Comparison of ENCODE assay signal across 24 cellular contexts in the genomic region with DNA sequence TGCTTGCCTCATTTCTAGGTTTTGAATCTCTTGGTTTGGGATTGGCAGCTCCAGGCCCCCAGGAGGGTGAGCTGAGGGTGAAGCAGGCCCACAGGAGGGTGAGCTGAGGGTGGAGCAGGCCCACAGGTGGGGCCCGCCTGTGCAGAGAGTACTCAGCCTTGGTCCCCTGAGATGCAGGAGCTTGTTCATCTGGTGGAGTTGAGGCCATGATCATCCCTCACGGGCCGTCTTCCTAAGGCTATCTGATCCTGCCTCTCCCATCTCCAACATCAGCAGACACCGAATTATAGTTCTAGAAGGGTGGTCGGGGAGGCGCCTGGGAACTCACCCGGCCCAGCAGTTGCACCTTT.
A peak's percentile ranks its signal among the peaks of the same experiment; 100 is the strongest.
DNase-seq lines count a peak whose midpoint lies in the region; ATAC-seq and TF ChIP-seq lines count a peak whose summit lies in the region.
"Had no signal": no experiment of that assay in that cellular context is flagged by ENCODE, and none has a peak within 500 bp of the region (broad histone marks: within the 10 kb centered on the region; RNA-seq: fewer than 3 reads in every experiment).

No MANE protein-coding gene starts in this region.

- H3K27me3 ChIP-seq in BLaER1 (no peaks in the 10 kb centered on the region), RWPE2 (ENCODE audit: insufficient read depth, poor library complexity, severe bottlenecking) (peaks cover 3% of the 10 kb centered on the region), endodermal cell (ENCODE audit: control insufficient read depth, insufficient read depth, low read length, poor library complexity, severe bottlenecking) (no peaks in the 10 kb centered on the region), neutrophil (no peaks in the 10 kb centered on the region), testis (no peaks in the 10 kb centered on the region)
- H3K27me3 ChIP-seq: BE2C, SJSA1 had no signal

- peak overlapping the region; percentile 35 for H3K27ac Mint-ChIP-seq in endodermal cell
- H3K27ac Mint-ChIP-seq: IgD-negative memory B cell had no signal

- peaks cover 7% of the 10 kb centered on the region for H3K9me3 ChIP-seq in BLaER1
- H3K9me3 ChIP-seq in RWPE2 (ENCODE audit: severe bottlenecking), result no peaks in the 10 kb centered on the region
- peaks cover 4% of the 10 kb centered on the region for H3K9me3 ChIP-seq in endodermal cell (ENCODE audit: control insufficient read depth, low read length)
- H3K9me3 ChIP-seq in neutrophil, result no peaks in the 10 kb centered on the region
- no peaks in the 10 kb centered on the region for H3K9me3 ChIP-seq in testis
- H3K9me3 ChIP-seq: BE2C had no signal

- peak overlapping the region; percentile 80 for H3K4me2 ChIP-seq in BLaER1
- H3K4me2 ChIP-seq: KMS-11 had no signal

- no peaks in the 10 kb centered on the region for H3K4me1 Mint-ChIP-seq in endodermal cell
- H3K4me1 Mint-ChIP-seq: CD4-positive, CD25-positive, alpha-beta regulatory T cell; IgD-negative memory B cell had no signal

- no peak for TF ChIP-seq POLR2A in testis (IDR thresholded peaks at IDR 0.05)

- no peaks in the 10 kb centered on the region for H4K20me1 ChIP-seq in BLaER1

- H3K36me3 Mint-ChIP-seq in endodermal cell (ENCODE audit: low read depth), result peaks cover 8% of the 10 kb centered on the region
- H3K36me3 Mint-ChIP-seq: CD4-positive, CD25-positive, alpha-beta regulatory T cell; IgD-negative memory B cell had no signal

- H3K36me3 ChIP-seq in BLaER1 (no peaks in the 10 kb centered on the region), RWPE2 (ENCODE audit: low read depth) (no peaks in the 10 kb centered on the region), endodermal cell (ENCODE audit: control insufficient read depth, insufficient read depth, low read length) (no peaks in the 10 kb centered on the region), neutrophil (no peaks in the 10 kb centered on the region), testis (ENCODE audit: low read depth, missing control alignments) (no peaks in the 10 kb centered on the region)
- H3K36me3 ChIP-seq: BE2C, SJSA1 had no signal

- 86 to 94% methylated on average over 6 to 7 of the region's 7 CpGs for WGBS in endodermal cell (ENCODE audit: insufficient coverage in 1 of 2, insufficient read length in 1 of 2), 2 experiments
- WGBS in testis, 2 donors, result 88 to 94% methylated on average over 6 to 7 of the region's 7 CpGs

- H3K4me1 ChIP-seq in BLaER1 (peaks cover 58% of the 10 kb centered on the region), RWPE2 (ENCODE audit: insufficient read depth, poor library complexity, severe bottlenecking) (no peaks in the 10 kb centered on the region), endodermal cell (ENCODE audit: control insufficient read depth, insufficient read depth, low read length) (no peaks in the 10 kb centered on the region), neutrophil (ENCODE audit: control insufficient read depth in 1 of 2, insufficient read depth in 1 of 2, low read depth in 1 of 2, low read length in 1 of 2) (peaks cover 11 to 17% of the 10 kb centered on the region in 2 experiments), testis (no peaks in the 10 kb centered on the region)
- H3K4me1 ChIP-seq: SJSA1 had no signal

- H3K4me3 ChIP-seq in BLaER1 (no peak overlapping the region), RWPE2 (ENCODE audit: severe bottlenecking) (no peak overlapping the region), endodermal cell (ENCODE audit: low read length) (no peak overlapping the region), neutrophil (ENCODE audit: low read depth in 1 of 2, low read length in 1 of 2) (no peak overlapping the region), testis (no peak overlapping the region)
- H3K4me3 ChIP-seq: GM23248, SJSA1 had no signal

- intact Hi-C loops in testis (cut with DNase I; ENCODE audit: low total_unique reads), result no loop called here

- H3K9ac ChIP-seq in BLaER1 (0 out of 2 replicates have a peak overlapping the region, but pooled peaks have one; percentile 3), endodermal cell (ENCODE audit: extremely low read depth, low read length, poor library complexity, severe bottlenecking) (no peak overlapping the region)
- H3K9ac ChIP-seq: GM23248, KMS-11 had no signal

- DNase-seq in RWPE2 (ENCODE audit: low spot score) (peak; percentile 34), endodermal cell (no peak), amniotic stem cell (lab: John Stamatoyannopoulos, UW) (no peak), testis (no peak)
- DNase-seq: 8988T; ACHN; CD4-positive, CD25-positive, alpha-beta regulatory T cell; DMS153; GM23248; H9; MM.1S; NCI-H2029; NCI-H446; NCI-H524 treated with DMSO at 0.1 percent for 48 hours; NCI-H774; NK-92 treated with Interleukin-12 subunit alpha and Interleukin-12 subunit beta, amount 100 ng/mL, for 24 hours; PC-3 had no signal

- H3K27me3 Mint-ChIP-seq in endodermal cell (ENCODE audit: insufficient read depth), result no peaks in the 10 kb centered on the region
- H3K27me3 Mint-ChIP-seq: CD4-positive, CD25-positive, alpha-beta regulatory T cell had no signal

- ATAC-seq in RWPE2 (ENCODE audit: low read depth) (no peak), GM19328 (IDR thresholded peaks at IDR 0.05; ENCODE audit: unreplicated experiment) (no peak)
- ATAC-seq: PC-3 had no signal

- TF ChIP-seq CTCF in RWPE2 (IDR thresholded peaks at IDR 0.05; ENCODE audit: poor library complexity, severe bottlenecking) (no peak), endodermal cell (conservative IDR thresholded peaks at IDR 0.05) (no peak), neutrophil (IDR thresholded peaks at IDR 0.05) (no peak), testis (IDR thresholded peaks at IDR 0.05) (no peak)

- H3K4me3 Mint-ChIP-seq in endodermal cell, result no peak overlapping the region
- H3K4me3 Mint-ChIP-seq: CD4-positive, CD25-positive, alpha-beta regulatory T cell; H9 had no signal

- H3K27ac ChIP-seq in BLaER1 (peak overlapping the region; percentile 73), RWPE2 (ENCODE audit: poor library complexity, severe bottlenecking) (no peak overlapping the region), endodermal cell (ENCODE audit: low read depth, low read length) (no peak overlapping the region), neutrophil (peak overlapping the region; percentile 58), testis (no peak overlapping the region)
- H3K27ac ChIP-seq: GM23248, KMS-11, SJSA1 had no signal

- peaks cover 2% of the 10 kb centered on the region for H3K9me3 Mint-ChIP-seq in endodermal cell
- H3K9me3 Mint-ChIP-seq: CD4-positive, CD25-positive, alpha-beta regulatory T cell had no signal

Comparison
In these comparisons a context has a peak if more than half of its experiments do, and no peak if none do; other contexts are left out.
1. H3K27ac ChIP-seq: peak in BLaER1 (single experiment) and neutrophil (single experiment); none in RWPE2 (single experiment), endodermal cell (single experiment) and testis (0 of 2).